Comparison of ENCODE assay signal across 36 cellular contexts in the genomic region with DNA sequence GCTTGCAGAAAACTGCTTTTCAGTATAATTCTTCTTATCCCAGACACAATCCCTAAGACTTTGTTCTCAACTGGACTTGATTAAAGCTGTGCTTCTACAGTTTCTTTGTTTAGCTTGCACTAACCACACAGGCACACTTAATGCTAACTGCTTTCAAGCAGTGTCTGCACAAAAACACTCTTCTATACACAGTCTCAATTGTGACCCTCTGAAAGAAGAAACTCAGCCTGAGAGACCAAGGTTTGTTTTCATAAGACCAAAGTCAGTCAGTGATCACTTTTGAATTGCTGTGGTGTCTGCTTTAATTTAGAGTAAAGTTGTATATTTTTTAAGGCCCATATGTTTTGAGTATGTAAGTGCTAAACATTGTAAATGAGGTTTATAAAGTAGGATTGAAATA.
"Had no signal": no experiment of that assay in that cellular context is flagged by ENCODE, and none has a peak within 500 bp of the region (broad histone marks: within the 10 kb centered on the region; RNA-seq: fewer than 3 reads in every experiment).

No MANE protein-coding gene starts in this region.

- FAIRE-seq: bronchial epithelial cell, colon, endometrium, small intestine had no signal

- H3K4me1 ChIP-seq: esophagus squamous epithelium, gastrocnemius medialis, uterus had no signal

- H3K27me3 Mint-ChIP-seq: activated CD4-positive, alpha-beta T cell treated with anti-CD3 and anti-CD28 coated beads, Interleukin-2, amount 10 ng/mL, durations not matched to agents 24 days and 14 days; activated T-helper 17 cell treated with anti-CD3 and anti-CD28 coated beads, Interleukin-2, amount 50 U/mL, for 72 hours; central memory CD8-positive, alpha-beta T cell; stimulated activated memory B cell treated with anti-CD40 and anti-IgM and Interleukin-4, amounts not matched to agents 10 μg/mL and 1 μg/mL and 100 μg/mL, for 72 hours; T-helper 17 cell; type B pancreatic cell had no signal

- H3K4me3 ChIP-seq: esophagus squamous epithelium, gastrocnemius medialis, sigmoid colon, uterus had no signal

- H3K36me3 Mint-ChIP-seq: activated CD4-positive, alpha-beta memory T cell treated with anti-CD3 and anti-CD28 coated beads for 36 hours; stimulated activated memory B cell treated with anti-CD40 and anti-IgM and Interleukin-4, amounts not matched to agents 10 μg/mL and 1 μg/mL and 100 μg/mL, for 72 hours had no signal

- H3K9me3 ChIP-seq: neutrophil, sigmoid colon had no signal

- H3K27me3 ChIP-seq: esophagus squamous epithelium, gastrocnemius medialis, neutrophil, sigmoid colon, uterus had no signal

- DNase-seq: activated CD4-positive, alpha-beta memory T cell treated with anti-CD3 and anti-CD28 coated beads for 36 hours; activated CD4-positive, alpha-beta T cell treated with anti-CD3 and anti-CD28 coated beads, Interleukin-2, amount 10 ng/mL, durations not matched to agents 24 days and 14 days; activated CD4-positive, CD25-positive, alpha-beta regulatory T cell treated with anti-CD3 and anti-CD28 coated beads, Interleukin-2, amount 50 U/mL, for 72 hours; activated CD8-positive, alpha-beta memory T cell treated with anti-CD3 and anti-CD28 coated beads, Interleukin-2, amount 50 U/mL, for 4 hours; activated gamma-delta T cell treated with Interleukin-2 at 50 U/mL for 16 hours; activated naive CD4-positive, alpha-beta T cell treated with anti-CD3 and anti-CD28 coated beads, Interleukin-2, amount 50 U/mL, for 16 hours; activated T-cell treated with anti-CD3 and anti-CD28 coated beads, Interleukin-2, amount 50 U/mL, for 1 hour; amygdala; dermis blood vessel endothelial cell; effector CD4-positive, alpha-beta T cell; esophagus squamous epithelium; gastrocnemius medialis; glutamatergic neuron; islet precursor cell; left ventricle myocardium superior; midbrain; naive thymus-derived CD8-positive, alpha-beta T cell; sigmoid colon; small intestine; stimulated activated CD4-positive, alpha-beta T cell treated with anti-CD3 and anti-CD28 coated beads, Interleukin-1b, Interleukin-23, amount 100 ng/mL, for 48 hours; stimulated activated CD4-positive, alpha-beta T cell treated with anti-CD3 and anti-CD28 coated beads, Interleukin-4, amount 100 ng/mL, for 4 hours; stimulated activated CD8-positive, alpha-beta memory T cell treated with anti-CD3 and anti-CD28 coated beads, Interleukin-4, amount 100 ng/mL, for 48 hours; stimulated activated naive CD8-positive, alpha-beta T cell treated with anti-CD3 and anti-CD28 coated beads, Interleukin-15, amount 100 ng/mL, for 72 hours; substantia nigra; T-helper 17 cell; T1000; uterus had no signal

- H3K4me1 Mint-ChIP-seq: activated CD4-positive, alpha-beta T cell treated with anti-CD3 and anti-CD28 coated beads, Interleukin-2, amount 10 ng/mL, durations not matched to agents 24 days and 14 days; activated T-helper 17 cell treated with anti-CD3 and anti-CD28 coated beads, Interleukin-2, amount 50 U/mL, for 72 hours; central memory CD8-positive, alpha-beta T cell; naive thymus-derived CD8-positive, alpha-beta T cell; stimulated activated memory B cell treated with anti-CD40 and anti-IgM and Interleukin-4, amounts not matched to agents 10 μg/mL and 1 μg/mL and 100 μg/mL, for 72 hours; stimulated activated naive CD8-positive, alpha-beta T cell treated with anti-CD3 and anti-CD28 coated beads, Interleukin-15, amount 100 ng/mL, for 72 hours; T-helper 17 cell had no signal

- H3K4me3 Mint-ChIP-seq: activated CD4-positive, alpha-beta memory T cell treated with anti-CD3 and anti-CD28 coated beads for 36 hours; activated CD4-positive, alpha-beta T cell treated with anti-CD3 and anti-CD28 coated beads, Interleukin-2, amount 10 ng/mL, durations not matched to agents 24 days and 14 days; activated T-helper 17 cell treated with anti-CD3 and anti-CD28 coated beads, Interleukin-2, amount 50 U/mL, for 72 hours; central memory CD8-positive, alpha-beta T cell; naive thymus-derived CD8-positive, alpha-beta T cell; stimulated activated memory B cell treated with anti-CD40 and anti-IgM and Interleukin-4, amounts not matched to agents 10 μg/mL and 1 μg/mL and 100 μg/mL, for 72 hours; stimulated activated naive CD8-positive, alpha-beta T cell treated with anti-CD3 and anti-CD28 coated beads, Interleukin-15, amount 100 ng/mL, for 72 hours; T-helper 17 cell; type B pancreatic cell had no signal

- H3K36me3 ChIP-seq: esophagus squamous epithelium, gastrocnemius medialis, neutrophil, sigmoid colon, uterus had no signal

- H3K27ac Mint-ChIP-seq: activated CD4-positive, alpha-beta memory T cell treated with anti-CD3 and anti-CD28 coated beads for 36 hours; activated CD4-positive, alpha-beta T cell treated with anti-CD3 and anti-CD28 coated beads, Interleukin-2, amount 10 ng/mL, durations not matched to agents 24 days and 14 days; activated T-helper 17 cell treated with anti-CD3 and anti-CD28 coated beads, Interleukin-2, amount 50 U/mL, for 72 hours; stimulated activated memory B cell treated with anti-CD40 and anti-IgM and Interleukin-4, amounts not matched to agents 10 μg/mL and 1 μg/mL and 100 μg/mL, for 72 hours; stimulated activated naive CD8-positive, alpha-beta T cell treated with anti-CD3 and anti-CD28 coated beads, Interleukin-15, amount 100 ng/mL, for 72 hours; T-helper 17 cell; type B pancreatic cell had no signal

- H3K27ac ChIP-seq: epithelial cell of prostate, esophagus squamous epithelium, gastrocnemius medialis, neutrophil, sigmoid colon, uterus had no signal
